ENCODE assay signal across 8 cellular contexts in the genomic region with DNA sequence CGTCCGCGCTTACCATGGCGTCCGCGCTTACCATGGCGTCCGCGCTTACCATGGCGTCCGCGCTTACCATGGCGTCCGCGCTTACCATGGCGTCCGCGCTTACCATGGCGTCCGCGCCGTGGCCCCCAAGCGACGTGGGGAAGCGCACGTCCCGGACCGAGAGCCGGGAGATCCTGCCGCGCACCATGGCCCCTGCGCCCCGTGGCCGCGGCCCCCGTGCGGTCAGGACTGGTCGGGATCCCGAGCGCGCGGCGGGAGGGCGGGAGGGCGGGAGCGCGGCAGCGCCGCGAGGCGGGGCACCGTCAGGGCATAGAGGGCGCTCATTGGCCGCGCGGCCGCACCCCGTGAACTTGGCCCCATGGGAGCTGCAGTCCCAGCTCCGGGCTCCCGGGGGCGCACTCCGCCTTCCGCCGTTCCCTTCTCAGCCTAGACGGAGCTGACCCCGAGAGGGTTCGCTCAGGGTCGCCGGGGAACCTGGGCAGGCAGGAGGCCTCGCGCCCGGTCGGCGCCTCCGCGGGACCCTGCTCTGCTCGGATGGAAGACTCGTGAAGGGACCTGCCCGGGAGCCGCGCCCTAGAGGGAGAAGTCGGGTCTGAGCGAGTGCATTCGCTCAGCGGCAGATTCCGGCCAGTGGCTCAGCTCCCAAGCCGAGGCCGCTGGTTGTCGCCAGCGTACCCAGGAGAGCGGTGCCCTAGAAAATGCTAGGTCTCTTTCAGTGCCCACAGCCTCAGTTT. TPM values are rescaled to one million over a fixed set of nuclear protein-coding genes. Genes with fewer than 3 reads are reported as not detected.
DNase-seq lines count a peak whose midpoint lies in the region; ATAC-seq and TF ChIP-seq lines count a peak whose summit lies in the region.

A gene with protein sequence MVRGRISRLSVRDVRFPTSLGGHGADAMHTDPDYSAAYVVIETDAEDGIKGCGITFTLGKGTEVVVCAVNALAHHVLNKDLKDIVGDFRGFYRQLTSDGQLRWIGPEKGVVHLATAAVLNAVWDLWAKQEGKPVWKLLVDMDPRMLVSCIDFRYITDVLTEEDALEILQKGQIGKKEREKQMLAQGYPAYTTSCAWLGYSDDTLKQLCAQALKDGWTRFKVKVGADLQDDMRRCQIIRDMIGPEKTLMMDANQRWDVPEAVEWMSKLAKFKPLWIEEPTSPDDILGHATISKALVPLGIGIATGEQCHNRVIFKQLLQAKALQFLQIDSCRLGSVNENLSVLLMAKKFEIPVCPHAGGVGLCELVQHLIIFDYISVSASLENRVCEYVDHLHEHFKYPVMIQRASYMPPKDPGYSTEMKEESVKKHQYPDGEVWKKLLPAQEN (minus strand): TSS at position 230 of the 734 bp plus-strand sequence. CDS start 43 bp downstream, at position 187.

- DNase-seq in GM13976 (ENCODE audit: low spot score), result peak; percentile 95
- peak; percentile 24 for DNase-seq in NCI-H1092 treated with DMSO at 0.1 percent for 48 hours (lab: John Stamatoyannopoulos, UW)
- peak; percentile 95 for DNase-seq in WTC11 (ENCODE audit: low spot score)
- peak; percentile 86 to 92 for DNase-seq in cardiac fibroblast (ENCODE audit: low read depth in 2 of 2)
- DNase-seq in immature natural killer cell, result peak; percentile 81 to 84 (median 83)
- peak; percentile 95 for DNase-seq in spleen
- no peak for DNase-seq in NCI-H2107 treated with DMSO at 0.1 percent for 48 hours (lab: John Stamatoyannopoulos, UW; ENCODE audit: unreplicated experiment)

- H3K27ac ChIP-seq in spleen, result peak within 1 kb of the TSS; percentile 4 to 87 (median 81)

- CTCF ChIA-PET in WTC11 (lab: Charles Lee), result interaction anchor here (0.6 to 1.8 kb wide), 37 partner anchors 10 to 271 kb away, joined by 3 to 50 read pairs (median 5); a partner anchor contains a TSS

- H3K4me3 Mint-ChIP-seq in WTC11 (peak within 1 kb of the TSS; percentile 63), immature natural killer cell (peak within 1 kb of the TSS; percentile 82 to 91 (median 90))

- H3K4me1 Mint-ChIP-seq in WTC11 (peaks cover 8% of the 10 kb centered on the region), immature natural killer cell (peaks cover 22 to 31% of the 10 kb centered on the region in 2 donors)

- H3K4me3 ChIP-seq in cardiac fibroblast (replicated peaks in 1 of 2; ENCODE audit: low read depth in 2 of 2, low read length in 2 of 2), result peak within 1 kb of the TSS; percentile 66 to 72
- H3K4me3 ChIP-seq in spleen, result peak within 1 kb of the TSS; percentile 50 to 83 (median 71)

- TF ChIP-seq POLR2A in spleen (IDR thresholded peaks at IDR 0.05), result peak in 1 of 3 donors; percentile 17

- intact Hi-C loops in spleen (cut with DNase I; ENCODE audit: low total_unique reads), result no loop called here

- no peaks in the 10 kb centered on the region for H3K9me3 Mint-ChIP-seq in WTC11
- H3K9me3 Mint-ChIP-seq in immature natural killer cell, result peaks cover 0 to 2% (median 0%) of the 10 kb centered on the region in 6 donors

- POLR2A ChIA-PET in WTC11 (lab: Charles Lee), result interaction anchor here (1.0 to 2.0 kb wide), 4 partner anchors 25 to 120 kb away, joined by 3 to 10 read pairs (median 4); a partner anchor contains a TSS

- 0 to 16% (median 10%) methylated on average over 14 to 91 of the region's 91 CpGs for WGBS in spleen, 5 donors

- TF ChIP-seq CTCF in GM13976 (IDR thresholded peaks at IDR 0.05; ENCODE audit: borderline replicate concordance, control extremely low read depth, extremely low read depth, insufficient read depth, missing control alignments) (peak; percentile 86), WTC11 (IDR thresholded peaks at IDR 0.05) (peak; percentile 91), cardiac fibroblast (IDR thresholded peaks at IDR 0.05; ENCODE audit: low read depth, low read length) (peak; percentile 75), spleen (IDR thresholded peaks at IDR 0.05 in 8 of 11, conservative IDR thresholded peaks at IDR 0.05 in 3 of 11) (peak; percentile 51 to 92 (median 85))

- peaks cover 0 to 12% (median 0%) of the 10 kb centered on the region in 8 donors for H3K9me3 ChIP-seq in spleen

- peaks cover 0 to 10% (median 0%) of the 10 kb centered on the region in 6 donors for H3K36me3 ChIP-seq in spleen

- in situ Hi-C loops in GM13976 (cut with MboI; ENCODE audit: low sequenced_read_pairs, unreplicated experiment), result no loop called here

- H3K36me3 Mint-ChIP-seq in WTC11, result peaks cover 8% of the 10 kb centered on the region
- peaks cover 0 to 6% (median 4%) of the 10 kb centered on the region in 3 donors for H3K36me3 Mint-ChIP-seq in immature natural killer cell

- peaks cover 0 to 36% (median 27%) of the 10 kb centered on the region in 6 donors for H3K4me1 ChIP-seq in spleen

- H3K27ac Mint-ChIP-seq in WTC11, result no peak within 1 kb of the TSS
- H3K27ac Mint-ChIP-seq in immature natural killer cell, result peak within 1 kb of the TSS; percentile 88 to 98 (median 96)

- peaks cover 0 to 14% (median 0%) of the 10 kb centered on the region in 7 donors for H3K27me3 ChIP-seq in spleen (replicated peaks in 1 of 7)

- ATAC-seq in HG02610 (IDR thresholded peaks at IDR 0.05; ENCODE audit: unreplicated experiment), result peak; percentile 92
- ATAC-seq in WTC11, result peak; percentile 95

- H3K27me3 Mint-ChIP-seq in WTC11 (ENCODE audit: low read depth) (no peaks in the 10 kb centered on the region; the same call in 1 of the 2 replicates), immature natural killer cell (ENCODE audit: low read depth in 3 of 3) (peaks cover 5 to 20% (median 17%) of the 10 kb centered on the region in 3 donors)

TF ChIP-seq in WTC11, 78 proteins besides CTCF, POLR2A, EP300 and RAD21 (continues in another document):
- TF ChIP-seq, protein P1, sequence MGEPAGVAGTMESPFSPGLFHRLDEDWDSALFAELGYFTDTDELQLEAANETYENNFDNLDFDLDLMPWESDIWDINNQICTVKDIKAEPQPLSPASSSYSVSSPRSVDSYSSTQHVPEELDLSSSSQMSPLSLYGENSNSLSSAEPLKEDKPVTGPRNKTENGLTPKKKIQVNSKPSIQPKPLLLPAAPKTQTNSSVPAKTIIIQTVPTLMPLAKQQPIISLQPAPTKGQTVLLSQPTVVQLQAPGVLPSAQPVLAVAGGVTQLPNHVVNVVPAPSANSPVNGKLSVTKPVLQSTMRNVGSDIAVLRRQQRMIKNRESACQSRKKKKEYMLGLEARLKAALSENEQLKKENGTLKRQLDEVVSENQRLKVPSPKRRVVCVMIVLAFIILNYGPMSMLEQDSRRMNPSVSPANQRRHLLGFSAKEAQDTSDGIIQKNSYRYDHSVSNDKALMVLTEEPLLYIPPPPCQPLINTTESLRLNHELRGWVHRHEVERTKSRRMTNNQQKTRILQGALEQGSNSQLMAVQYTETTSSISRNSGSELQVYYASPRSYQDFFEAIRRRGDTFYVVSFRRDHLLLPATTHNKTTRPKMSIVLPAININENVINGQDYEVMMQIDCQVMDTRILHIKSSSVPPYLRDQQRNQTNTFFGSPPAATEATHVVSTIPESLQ (CRISPR knock-in tag; IDR thresholded peaks at IDR 0.05), result no peak
- TF ChIP-seq CBFB (CRISPR knock-in tag; IDR thresholded peaks at IDR 0.05; ENCODE audit: low read depth) (no peak), NFATC4 (CRISPR knock-in tag; IDR thresholded peaks at IDR 0.05) (no peak), GTF2I (CRISPR knock-in tag; conservative IDR thresholded peaks at IDR 0.05) (no peak), ELF4 (CRISPR knock-in tag; IDR thresholded peaks at IDR 0.05; ENCODE audit: low read depth) (no peak), JUN (CRISPR knock-in tag; IDR thresholded peaks at IDR 0.05) (no peak; the same call in 1 of the 2 replicates), NFE2L1 (CRISPR knock-in tag; IDR thresholded peaks at IDR 0.05) (no peak), TP53 (CRISPR knock-in tag; IDR thresholded peaks at IDR 0.05) (no peak), TEAD4 (CRISPR knock-in tag; IDR thresholded peaks at IDR 0.05) (peak; percentile 87), SOX15 (CRISPR knock-in tag; IDR thresholded peaks at IDR 0.05) (no peak), RELA (CRISPR knock-in tag; IDR thresholded peaks at IDR 0.05; ENCODE audit: borderline replicate concordance) (no peak), ZNF121 (CRISPR knock-in tag; IDR thresholded peaks at IDR 0.05) (no peak)
- TF ChIP-seq, protein P2, sequence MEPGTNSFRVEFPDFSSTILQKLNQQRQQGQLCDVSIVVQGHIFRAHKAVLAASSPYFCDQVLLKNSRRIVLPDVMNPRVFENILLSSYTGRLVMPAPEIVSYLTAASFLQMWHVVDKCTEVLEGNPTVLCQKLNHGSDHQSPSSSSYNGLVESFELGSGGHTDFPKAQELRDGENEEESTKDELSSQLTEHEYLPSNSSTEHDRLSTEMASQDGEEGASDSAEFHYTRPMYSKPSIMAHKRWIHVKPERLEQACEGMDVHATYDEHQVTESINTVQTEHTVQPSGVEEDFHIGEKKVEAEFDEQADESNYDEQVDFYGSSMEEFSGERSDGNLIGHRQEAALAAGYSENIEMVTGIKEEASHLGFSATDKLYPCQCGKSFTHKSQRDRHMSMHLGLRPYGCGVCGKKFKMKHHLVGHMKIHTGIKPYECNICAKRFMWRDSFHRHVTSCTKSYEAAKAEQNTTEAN (CRISPR knock-in tag; IDR thresholded peaks at IDR 0.05), result no peak
- TF ChIP-seq, protein P3, sequence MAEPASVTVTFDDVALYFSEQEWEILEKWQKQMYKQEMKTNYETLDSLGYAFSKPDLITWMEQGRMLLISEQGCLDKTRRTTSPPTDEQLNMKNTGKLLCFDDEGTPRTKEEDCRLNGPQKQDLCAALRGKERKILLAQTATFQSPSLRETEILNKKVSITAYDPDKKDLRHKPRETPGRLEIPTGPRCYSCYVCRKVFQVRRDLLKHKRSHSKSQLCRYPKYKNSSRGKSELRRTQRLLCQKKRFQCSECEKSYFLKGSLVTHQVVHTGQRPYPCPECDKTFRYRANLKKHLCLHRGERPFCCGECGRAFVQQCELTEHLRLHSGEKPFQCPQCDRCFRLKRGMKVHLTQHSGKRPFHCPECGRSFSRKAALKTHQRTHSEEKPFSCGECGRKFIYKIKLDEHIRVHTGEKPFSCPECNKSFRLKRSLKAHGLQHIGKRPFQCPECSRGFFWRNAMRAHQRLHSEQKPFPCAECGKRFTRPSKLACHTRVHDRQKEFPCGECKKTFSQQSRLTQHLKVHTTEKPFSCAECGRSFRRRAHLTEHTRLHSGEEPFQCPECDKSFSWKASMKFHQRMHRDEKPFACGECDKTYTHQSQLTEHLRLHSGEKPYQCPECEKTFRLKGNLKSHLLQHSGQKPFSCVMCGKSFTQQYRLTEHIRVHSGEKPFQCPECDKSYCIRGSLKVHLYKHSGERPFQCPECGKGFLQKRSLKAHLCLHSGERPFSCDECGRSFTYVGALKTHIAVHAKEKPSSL (CRISPR knock-in tag; conservative IDR thresholded peaks at IDR 0.05), result no peak

RNA-seq across cellular contexts. Expression of the gene that starts here (rescaled TPM):
- total RNA-seq in WTC11 (2021) (44.1 to 52.9 TPM (median 44.6 TPM) in 3 replicates), spleen (100 to 1,000 TPM in 2 of 7 donors, 10 to 100 TPM in 5; 37.9 to 125 (median 76.8) TPM)
- polyA plus RNA-seq in immature natural killer cell (1 to 10 TPM; 1.9 to 8.0 (median 4.3) TPM), spleen (10 to 100 TPM; 28.2 to 45.7 (median 37.2) TPM)
